In genomic region chr3:78712270-78712669, GRCh38 we compare ENCODE assay signal across 19 cellular contexts.
DNase-seq lines count a peak whose midpoint lies in the region; ATAC-seq, FAIRE-seq and TF ChIP-seq lines count a peak whose summit lies in the region.
"Had no signal": no experiment of that assay in that cellular context is flagged by ENCODE, and none has a peak within 500 bp of the region (broad histone marks: within the 10 kb centered on the region; RNA-seq: fewer than 3 reads in every experiment).

No MANE protein-coding gene starts in this region.

- H3K4me3 Mint-ChIP-seq in naive thymus-derived CD8-positive, alpha-beta T cell, result peak overlapping the region in 4 of 10 donors; percentile 11 to 30 (median 13)
- H3K4me3 Mint-ChIP-seq: CD4-positive, CD25-positive, alpha-beta regulatory T cell; GM23338 had no signal

- H3K14ac ChIP-seq in IMR-90 (replicated peaks; ENCODE audit: low read depth, low read length), result no peak overlapping the region

- no peak for TF ChIP-seq POLR2A in A549 (IDR thresholded peaks at IDR 0.05; ENCODE audit: low read length)
- TF ChIP-seq POLR2A in IMR-90 (IDR thresholded peaks at IDR 0.05; ENCODE audit: low read depth, low read length), result no peak
- no peak for TF ChIP-seq POLR2A in esophagus muscularis mucosa (IDR thresholded peaks at IDR 0.05; ENCODE audit: low read depth)

- H2BK15ac ChIP-seq in IMR-90 (ENCODE audit: low read depth, low read length), result no peak overlapping the region

- H3K36me3 ChIP-seq in IMR-90 (ENCODE audit: control insufficient read depth, insufficient read depth, low read length) (0 out of 2 replicates have a peak, but pooled peaks cover 5% of the 10 kb centered on the region), esophagus muscularis mucosa (peaks cover 0 to 6% (median 0%) of the 10 kb centered on the region in 4 donors)

- H3K23ac ChIP-seq in IMR-90 (ENCODE audit: low read depth, low read length), result no peak overlapping the region

- no peaks in the 10 kb centered on the region for H3K9me3 ChIP-seq in A549
- no peaks in the 10 kb centered on the region for H3K9me3 ChIP-seq in IMR-90 (ENCODE audit: control insufficient read depth, insufficient read depth, low read length)
- H3K9me3 ChIP-seq in esophagus muscularis mucosa, result no peaks in the 10 kb centered on the region

- FAIRE-seq in A204.1 (lab: Jason Lieb, UNC) (peak; percentile 100), A549 (lab: Jason Lieb, UNC) (peak; percentile 74)
- FAIRE-seq: G401.6, GM12891, K562 had no signal

- H3K9ac ChIP-seq in IMR-90 (ENCODE audit: low read depth, low read length), result no peak overlapping the region
- H3K9ac ChIP-seq: BLaER1 treated with 17β-estradiol and CSF1 and Interleukin-3, amounts not matched to agents 10 nM and 100 nM had no signal

- H3K56ac ChIP-seq in IMR-90 (ENCODE audit: extremely low read depth, insufficient read depth, low read length), result no peak overlapping the region

- peaks cover 0 to 14% (median 4%) of the 10 kb centered on the region in 9 donors for H3K9me3 Mint-ChIP-seq in naive thymus-derived CD8-positive, alpha-beta T cell
- H3K9me3 Mint-ChIP-seq: GM23338 had no signal

- H3K4ac ChIP-seq in IMR-90 (ENCODE audit: low read depth, low read length), result no peak overlapping the region

- POLR2A ChIA-PET in A549 (lab: Yijun Ruan, JAX) (no interaction called here), IMR-90 (lab: Charles Lee; ENCODE audit: unreplicated experiment) (no interaction called here)
- POLR2A ChIA-PET in naive thymus-derived CD8-positive, alpha-beta T cell (lab: Charles Lee), result interaction anchor here (0.7 kb wide), 1 partner anchor 86 kb away, joined by 7 read pairs; no protein-coding TSS in a partner anchor

- H2AFZ ChIP-seq in IMR-90 (replicated peaks; ENCODE audit: low read length, poor library complexity), result no peak overlapping the region
- H2AFZ ChIP-seq: GM23338 had no signal

- ATAC-seq in A549, result no peak
- ATAC-seq in IMR-90 (ENCODE audit: low read depth), result peak; percentile 32
- no peak for ATAC-seq in naive thymus-derived CD8-positive, alpha-beta T cell
- ATAC-seq in HG02571 (IDR thresholded peaks at IDR 0.05; ENCODE audit: unreplicated experiment), result no peak
- ATAC-seq: GM23338, K562 had no signal

- WGBS in A549 (ENCODE audit: missing lambda C conversion rate), result 45% methylated on average over 4 of the region's 4 CpGs
- WGBS in IMR-90 (ENCODE audit: extremely low coverage in 2 of 2, insufficient read length in 1 of 2), 2 experiments, result no CpG with 5 or more reads among the region's 4 CpGs
- 85% methylated on average over 4 of the region's 4 CpGs for WGBS in esophagus muscularis mucosa

- H2BK5ac ChIP-seq in IMR-90 (ENCODE audit: low read depth, low read length, poor library complexity, severe bottlenecking), result no peak overlapping the region

- TF ChIP-seq CTCF in A549 (IDR thresholded peaks at IDR 0.05) (no peak), IMR-90 (conservative IDR thresholded peaks at IDR 0.05; ENCODE audit: low read depth, low read length) (no peak), esophagus muscularis mucosa (IDR thresholded peaks at IDR 0.05) (no peak)

- H3K27ac Mint-ChIP-seq in naive thymus-derived CD8-positive, alpha-beta T cell, result peak overlapping the region in 7 of 10 donors; percentile 4 to 92 (median 46)
- H3K27ac Mint-ChIP-seq: CD4-positive, CD25-positive, alpha-beta regulatory T cell; GM23338 had no signal

- H4K20me1 ChIP-seq in IMR-90 (ENCODE audit: insufficient read depth, low read length), result no peaks in the 10 kb centered on the region
- H4K20me1 ChIP-seq: BLaER1 treated with 17β-estradiol and CSF1 and Interleukin-3, amounts not matched to agents 10 nM and 100 nM had no signal

- dilution Hi-C loops in IMR-90 (cut with HindIII; ENCODE audit: low sequenced_read_pairs, unreplicated experiment), result no loop called here

- no peak for TF ChIP-seq RAD21 in A549 (conservative IDR thresholded peaks at IDR 0.05 in 1 of 2, IDR thresholded peaks at IDR 0.05 in 1 of 2)
- TF ChIP-seq RAD21 in IMR-90 (IDR thresholded peaks at IDR 0.05; ENCODE audit: low read length), result no peak

- H3K27me3 Mint-ChIP-seq in naive thymus-derived CD8-positive, alpha-beta T cell, result no peaks in the 10 kb centered on the region
- H3K27me3 Mint-ChIP-seq: CD4-positive, CD25-positive, alpha-beta regulatory T cell had no signal

- no peak overlapping the region for H2AK9ac ChIP-seq in IMR-90 (replicated peaks; ENCODE audit: low read depth, low read length, poor library complexity)

- CTCF ChIA-PET in A549 (lab: Yijun Ruan, JAX) (interaction anchor here (0.6 kb wide), 1 partner anchor 214 kb away, joined by 3 read pairs; no protein-coding TSS in a partner anchor), IMR-90 (lab: Yijun Ruan, JAX) (interaction anchor here (0.5 kb wide), 1 partner anchor 210 kb away, joined by 6 read pairs; no protein-coding TSS in a partner anchor)

- no peak overlapping the region for H4K8ac ChIP-seq in IMR-90 (ENCODE audit: low read depth in 2 of 2, low read length in 2 of 2)

- H3K18ac ChIP-seq in IMR-90 (ENCODE audit: low read depth, low read length), result no peak overlapping the region

- H3K27me3 ChIP-seq in IMR-90 (ENCODE audit: control insufficient read depth, insufficient read depth, low read length) (no peaks in the 10 kb centered on the region), esophagus muscularis mucosa (no peaks in the 10 kb centered on the region)
- H3K27me3 ChIP-seq: BLaER1 treated with 17β-estradiol and CSF1 and Interleukin-3, amounts not matched to agents 10 nM and 100 nM had no signal

- H3K4me2 ChIP-seq in A549, result no peak overlapping the region
- no peak overlapping the region for H3K4me2 ChIP-seq in IMR-90 (ENCODE audit: low read depth, low read length)
- H3K4me2 ChIP-seq: GM23338 had no signal

- H3K27ac ChIP-seq in A549 (no peak overlapping the region), IMR-90 (ENCODE audit: insufficient read depth, low read length) (no peak overlapping the region), esophagus muscularis mucosa (replicated peaks in 1 of 4) (no peak overlapping the region)
- H3K27ac ChIP-seq: BLaER1 treated with 17β-estradiol and CSF1 and Interleukin-3, amounts not matched to agents 10 nM and 100 nM; HL-60 had no signal

- no TSS peak for BruUV-seq in IMR-90 (replicated peaks; lab: Mats Ljungman, UMichigan)

- H3K36me3 Mint-ChIP-seq in naive thymus-derived CD8-positive, alpha-beta T cell, result no peaks in the 10 kb centered on the region
- H3K36me3 Mint-ChIP-seq: CD4-positive, CD25-positive, alpha-beta regulatory T cell had no signal

- intact Hi-C loops in IMR-90 (cut with micrococcal nuclease) (no loop called here), esophagus muscularis mucosa (cut with DNase I) (no loop called here)

- H4K5ac ChIP-seq in IMR-90 (ENCODE audit: low read depth, low read length), result no peak overlapping the region

- H3K4me1 ChIP-seq in A549 (no peaks in the 10 kb centered on the region), IMR-90 (ENCODE audit: control insufficient read depth, insufficient read depth, low read length) (peaks cover 2% of the 10 kb centered on the region; the same call in 1 of the 2 replicates), esophagus muscularis mucosa (no peaks in the 10 kb centered on the region)

- in situ Hi-C loops in IMR-90 (cut with MboI; ENCODE audit: low sequenced_read_pairs), result no loop called here

- DNase-seq in A549 (ENCODE audit: low read depth in 1 of 2, low spot score in 1 of 2) (no peak), IMR-90 (no peak), mesenteric fat pad (ENCODE audit: low spot score) (no peak), esophagus muscularis mucosa (ENCODE audit: extremely low spot score) (no peak)
- DNase-seq in naive thymus-derived CD8-positive, alpha-beta T cell, result no peak
- DNase-seq: ACHN; Calu3; CD4-positive, CD25-positive, alpha-beta regulatory T cell; DMS79 treated with DMSO at 0.1 percent for 48 hours; EL; H7 had no signal

- TF ChIP-seq EP300 in A549 (IDR thresholded peaks at IDR 0.05) (no peak), esophagus muscularis mucosa (IDR thresholded peaks at IDR 0.05) (no peak)

- H2BK20ac ChIP-seq in IMR-90 (ENCODE audit: low read depth, low read length), result no peak overlapping the region

- H3K9me1 ChIP-seq in IMR-90 (ENCODE audit: insufficient read depth, low read length), result no peaks in the 10 kb centered on the region

- H4K91ac ChIP-seq in IMR-90 (ENCODE audit: insufficient read depth, low read depth, low read length), result no peak overlapping the region

- H3K4me3 ChIP-seq in A549, result no peak overlapping the region
- H3K4me3 ChIP-seq in IMR-90 (ENCODE audit: insufficient read depth, low read depth, low read length), result no peak overlapping the region
- no peak overlapping the region for H3K4me3 ChIP-seq in esophagus muscularis mucosa
- H3K4me3 ChIP-seq: BLaER1 treated with 17β-estradiol and CSF1 and Interleukin-3, amounts not matched to agents 10 nM and 100 nM; GM23338; K562 had no signal

- peaks cover 0 to 22% (median 8%) of the 10 kb centered on the region in 4 donors for H3K4me1 Mint-ChIP-seq in naive thymus-derived CD8-positive, alpha-beta T cell
- H3K4me1 Mint-ChIP-seq: CD4-positive, CD25-positive, alpha-beta regulatory T cell; GM23338 had no signal

- no peaks in the 10 kb centered on the region for H3K79me1 ChIP-seq in IMR-90 (ENCODE audit: low read depth in 1 of 2, low read length in 2 of 2)

- no peak overlapping the region for H2AK5ac ChIP-seq in IMR-90 (ENCODE audit: low read depth, low read length)

- H2BK120ac ChIP-seq in IMR-90 (ENCODE audit: low read depth, low read length), result no peak overlapping the region

TF ChIP-seq in A549, 52 proteins besides CTCF, POLR2A, EP300 and RAD21 (continues in another document):
- TF ChIP-seq PBX3 (IDR thresholded peaks at IDR 0.05), result no peak
- no peak for TF ChIP-seq RNF2 (IDR thresholded peaks at IDR 0.05; ENCODE audit: borderline replicate concordance, low read depth)
- TF ChIP-seq SMC3 (IDR thresholded peaks at IDR 0.05), result no peak

TF ChIP-seq in IMR-90, 13 proteins besides CTCF, POLR2A, EP300 and RAD21:
- TF ChIP-seq MAZ (IDR thresholded peaks at IDR 0.05; ENCODE audit: borderline replicate concordance, low read depth, low read length) (no peak), CEBPB (IDR thresholded peaks at IDR 0.05; ENCODE audit: low read depth, low read length) (no peak)
TF ChIP-seq in IMR-90: peak in this region for 0.
